ENCODE assay signal across 20 cellular contexts in the genomic region with DNA sequence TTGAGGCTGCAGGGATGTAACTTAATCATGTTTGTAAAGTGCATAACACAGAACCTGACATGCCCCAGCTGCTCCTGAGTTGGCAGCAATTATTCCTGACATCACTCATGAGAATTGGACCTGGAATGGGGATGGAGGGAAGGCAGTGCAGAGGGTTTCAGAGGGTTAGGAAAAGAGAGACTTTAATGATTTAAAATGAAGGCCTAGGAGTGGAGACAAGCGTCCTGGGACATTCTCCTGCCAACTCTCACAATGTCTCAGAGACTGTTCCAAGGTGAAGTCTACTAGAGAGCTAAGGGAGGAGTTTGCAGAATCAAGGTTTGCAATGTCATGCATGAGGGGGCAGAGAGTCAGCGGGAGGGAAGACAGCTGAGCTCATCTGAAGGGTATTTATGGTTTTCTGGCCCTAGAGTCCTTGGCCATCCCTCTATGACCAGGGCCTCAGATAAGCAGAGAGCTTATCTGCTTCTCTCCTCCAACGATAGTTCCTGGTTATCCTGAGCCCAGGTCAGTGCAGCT. TPM values are rescaled to one million over a fixed set of nuclear protein-coding genes. Genes with fewer than 3 reads are reported as not detected.
DNase-seq lines count a peak whose midpoint lies in the region; ATAC-seq and TF ChIP-seq lines count a peak whose summit lies in the region.
"Had no signal": no experiment of that assay in that cellular context is flagged by ENCODE, and none has a peak within 500 bp of the region (broad histone marks: within the 10 kb centered on the region; RNA-seq: fewer than 3 reads in every experiment).

No MANE protein-coding gene starts in this region.

- H3K9me3 ChIP-seq in WERI-Rb-1 (ENCODE audit: severe bottlenecking), result no peaks in the 10 kb centered on the region
- H3K9me3 ChIP-seq: colonic mucosa, stomach had no signal

- intact Hi-C loops in head of caudate nucleus (cut with DNase I), result no loop called here
- intact Hi-C loops in activated CD8-positive, alpha-beta T cell treated with anti-CD3 and anti-CD28 coated beads for 36 hours (cut with micrococcal nuclease), result no loop called here

- H3K4me3 ChIP-seq in WERI-Rb-1 (ENCODE audit: low read depth, low read length), result no peak overlapping the region
- H3K4me3 ChIP-seq: colonic mucosa, stomach had no signal

- POLR2A ChIA-PET in activated CD8-positive, alpha-beta T cell treated with anti-CD3 and anti-CD28 coated beads for 36 hours (lab: Charles Lee), result no interaction called here

- no peaks in the 10 kb centered on the region for H3K36me3 ChIP-seq in WERI-Rb-1
- H3K36me3 ChIP-seq: colonic mucosa, stomach had no signal

- DNase-seq in AG09319 (ENCODE audit: extremely low read depth, low read depth) (peak; percentile 10), EL (peak; percentile 17), WERI-Rb-1 (peak; percentile 40), iris pigment epithelial cell (ENCODE audit: low read depth) (peak; percentile 66), substantia nigra (lab: John Stamatoyannopoulos, UW) (no peak), head of caudate nucleus (no peak), UCSD-AML1 (lab: John Stamatoyannopoulos, UW; ENCODE audit: unreplicated experiment) (no peak)
- no peak for DNase-seq in activated CD8-positive, alpha-beta T cell treated with anti-CD3 and anti-CD28 coated beads for 36 hours
- DNase-seq: activated CD4-positive, alpha-beta T cell treated with anti-CD3 and anti-CD28 coated beads, Interleukin-2, amount 50 U/mL, for 48 hours; activated T-cell treated with anti-CD3 and anti-CD28 coated beads, Interleukin-2, amount 50 U/mL, for 72 hours; colonic mucosa; NCI-H2029 treated with DMSO at 0.1 percent for 48 hours; NCI-H748 treated with DMSO at 0.1 percent for 48 hours; stimulated activated CD4-positive, alpha-beta T cell treated with anti-CD3 and anti-CD28 coated beads, Interleukin-12 subunit alpha, Interleukin-12 subunit beta, amount 100 ng/mL, for 4 hours; stomach had no signal

- H3K27me3 Mint-ChIP-seq in activated CD8-positive, alpha-beta T cell treated with anti-CD3 and anti-CD28 coated beads for 36 hours, result peaks cover 1% of the 10 kb centered on the region

- peak overlapping the region; percentile 30; the same call in 1 of the 2 replicates for H3K27ac ChIP-seq in WERI-Rb-1
- no peak overlapping the region for H3K27ac ChIP-seq in substantia nigra (ENCODE audit: low read depth, low read length, poor library complexity, severe bottlenecking)
- H3K27ac ChIP-seq: C4-2B, colonic mucosa, epithelial cell of prostate, stomach had no signal

- H3K27me3 ChIP-seq in WERI-Rb-1 (ENCODE audit: insufficient read depth, low read depth, severe bottlenecking), result no peaks in the 10 kb centered on the region
- H3K27me3 ChIP-seq: colonic mucosa, stomach had no signal

- H3K27ac Mint-ChIP-seq in activated CD8-positive, alpha-beta T cell treated with anti-CD3 and anti-CD28 coated beads for 36 hours, result no peak overlapping the region
- H3K27ac Mint-ChIP-seq: activated T-cell treated with anti-CD3 and anti-CD28 coated beads, Interleukin-2, amount 50 U/mL, for 72 hours had no signal

- TF ChIP-seq CTCF in AG09319 (IDR thresholded peaks at IDR 0.05; ENCODE audit: low read depth, low read length) (no peak), WERI-Rb-1 (IDR thresholded peaks at IDR 0.05; ENCODE audit: low read depth, low read length) (no peak)
- TF ChIP-seq CTCF in activated CD8-positive, alpha-beta T cell treated with anti-CD3 and anti-CD28 coated beads for 36 hours (IDR thresholded peaks at IDR 0.05), result no peak

- no peak for ATAC-seq in activated CD8-positive, alpha-beta T cell treated with anti-CD3 and anti-CD28 coated beads for 36 hours
- ATAC-seq: activated T-cell treated with anti-CD3 and anti-CD28 coated beads, Interleukin-2, amount 50 U/mL, for 72 hours; left lobe of liver had no signal

- no peaks in the 10 kb centered on the region for H3K4me1 Mint-ChIP-seq in activated CD8-positive, alpha-beta T cell treated with anti-CD3 and anti-CD28 coated beads for 36 hours (ENCODE audit: low read depth)

- H3K4me3 Mint-ChIP-seq in activated CD8-positive, alpha-beta T cell treated with anti-CD3 and anti-CD28 coated beads for 36 hours, result no peak overlapping the region
- H3K4me3 Mint-ChIP-seq: activated T-cell treated with anti-CD3 and anti-CD28 coated beads, Interleukin-2, amount 50 U/mL, for 72 hours had no signal

- H3K36me3 Mint-ChIP-seq in activated CD8-positive, alpha-beta T cell treated with anti-CD3 and anti-CD28 coated beads for 36 hours (ENCODE audit: low read depth), result no peaks in the 10 kb centered on the region

- CTCF ChIA-PET in activated CD8-positive, alpha-beta T cell treated with anti-CD3 and anti-CD28 coated beads for 36 hours (lab: Charles Lee), result interaction anchor here (1.1 kb wide), 1 partner anchor 21 kb away, joined by 3 read pairs; no protein-coding TSS in a partner anchor

- no peaks in the 10 kb centered on the region for H3K9me3 Mint-ChIP-seq in activated CD8-positive, alpha-beta T cell treated with anti-CD3 and anti-CD28 coated beads for 36 hours
- H3K9me3 Mint-ChIP-seq: activated T-cell treated with anti-CD3 and anti-CD28 coated beads, Interleukin-2, amount 50 U/mL, for 72 hours had no signal

RNA-seq across cellular contexts. Expression of gene GGTLC2, which starts 36.9 kb away (rescaled TPM):
- not detected for total RNA-seq in activated CD8-positive, alpha-beta T cell treated with anti-CD3 and anti-CD28 coated beads for 36 hours
- total RNA-seq: activated T-cell treated with anti-CD3 and anti-CD28 coated beads, Interleukin-2, amount 50 U/mL, for 72 hours; colonic mucosa; left lobe of liver; myocyte; posterior vena cava; stomach had no signal

Comparison
In these comparisons a context has a peak if more than half of its experiments do, and no peak if none do; other contexts are left out.
1. DNase-seq: peak in AG09319 (single experiment), EL (single experiment), WERI-Rb-1 (single experiment) and iris pigment epithelial cell (single experiment); none in substantia nigra (0 of 49), head of caudate nucleus (0 of 42), UCSD-AML1 (single experiment) and activated CD8-positive, alpha-beta T cell treated with anti-CD3 and anti-CD28 coated beads for 36 hours (single experiment).